10 cellular contexts compared by ENCODE assay signal in the genomic region with DNA sequence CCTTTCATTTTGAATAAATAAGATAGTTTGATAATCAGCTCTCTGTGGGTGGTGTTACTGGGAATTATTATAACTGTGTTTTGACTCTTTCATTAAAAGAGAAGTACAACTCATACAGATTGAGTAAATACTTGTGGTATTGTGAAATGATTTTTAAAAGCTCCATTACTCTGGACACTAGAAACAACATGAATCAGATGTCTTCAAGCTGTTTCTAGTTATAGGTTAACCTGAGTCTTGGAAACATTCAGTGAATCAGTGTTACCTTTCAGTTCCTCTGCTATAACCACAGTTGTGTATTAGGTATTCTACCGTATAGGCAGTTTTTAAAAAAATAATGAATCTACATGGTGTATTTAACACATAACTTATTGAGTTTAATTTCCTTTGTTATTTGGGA.
DNase-seq lines count a peak whose midpoint lies in the region; ATAC-seq and TF ChIP-seq lines count a peak whose summit lies in the region.
"Had no signal": no experiment of that assay in that cellular context is flagged by ENCODE, and none has a peak within 500 bp of the region (broad histone marks: within the 10 kb centered on the region; RNA-seq: fewer than 3 reads in every experiment).

No MANE protein-coding gene starts in this region.

- H3K27ac Mint-ChIP-seq in activated naive CD4-positive, alpha-beta T cell treated with anti-CD3 and anti-CD28 coated beads, Interleukin-2, amount 50 U/mL, for 24 hours, result peak overlapping the region; percentile 59
- H3K27ac Mint-ChIP-seq in central memory CD8-positive, alpha-beta T cell (ENCODE audit: low read depth), result peak overlapping the region; percentile 83
- peak overlapping the region in 1 of 7 donors; percentile 10 for H3K27ac Mint-ChIP-seq in CD14-positive monocyte

- peaks cover 0 to 14% (median 9%) of the 10 kb centered on the region in 4 donors for H3K4me1 ChIP-seq in upper lobe of left lung
- H3K4me1 ChIP-seq: testis had no signal

- peak overlapping the region in 2 of 4 donors; percentile 35 to 36 for H3K27ac ChIP-seq in upper lobe of left lung
- H3K27ac ChIP-seq: testis had no signal

- no peaks in the 10 kb centered on the region for H3K36me3 Mint-ChIP-seq in activated naive CD4-positive, alpha-beta T cell treated with anti-CD3 and anti-CD28 coated beads, Interleukin-2, amount 50 U/mL, for 24 hours
- H3K36me3 Mint-ChIP-seq in central memory CD8-positive, alpha-beta T cell (ENCODE audit: insufficient read depth), result peaks cover 11% of the 10 kb centered on the region
- no peaks in the 10 kb centered on the region for H3K36me3 Mint-ChIP-seq in CD14-positive monocyte

- 45 to 47% methylated on average over 1 of the region's 1 CpG for WGBS in upper lobe of left lung, 2 donors

- TF ChIP-seq POLR2A in upper lobe of left lung (IDR thresholded peaks at IDR 0.05), result no peak

- TF ChIP-seq CTCF in upper lobe of left lung (IDR thresholded peaks at IDR 0.05) (no peak), CD14-positive monocyte (IDR thresholded peaks at IDR 0.05) (no peak)

- H3K4me3 ChIP-seq in upper lobe of left lung, result no peak overlapping the region
- H3K4me3 ChIP-seq: testis had no signal

- H3K9me3 Mint-ChIP-seq in activated naive CD4-positive, alpha-beta T cell treated with anti-CD3 and anti-CD28 coated beads, Interleukin-2, amount 50 U/mL, for 24 hours, result no peaks in the 10 kb centered on the region
- no peaks in the 10 kb centered on the region for H3K9me3 Mint-ChIP-seq in central memory CD8-positive, alpha-beta T cell
- H3K9me3 Mint-ChIP-seq in CD14-positive monocyte, result peaks cover 0 to 1% (median 0%) of the 10 kb centered on the region in 7 donors

- no peaks in the 10 kb centered on the region for H3K27me3 Mint-ChIP-seq in activated naive CD4-positive, alpha-beta T cell treated with anti-CD3 and anti-CD28 coated beads, Interleukin-2, amount 50 U/mL, for 24 hours
- H3K27me3 Mint-ChIP-seq in central memory CD8-positive, alpha-beta T cell, result no peaks in the 10 kb centered on the region
- peaks cover 0 to 4% (median 0%) of the 10 kb centered on the region in 3 donors for H3K27me3 Mint-ChIP-seq in CD14-positive monocyte (ENCODE audit: low read depth in 3 of 3)

- H3K27me3 ChIP-seq in upper lobe of left lung, result no peaks in the 10 kb centered on the region
- H3K27me3 ChIP-seq: testis had no signal

- ATAC-seq in HG03159 (IDR thresholded peaks at IDR 0.05; ENCODE audit: unreplicated experiment), result peak; percentile 98
- no peak for ATAC-seq in central memory CD8-positive, alpha-beta T cell (replicated peaks; ENCODE audit: extremely low read depth, poor library complexity, severe bottlenecking)
- ATAC-seq in upper lobe of left lung (ENCODE audit: low FRiP score in 2 of 2), result peak; percentile 34 to 73
- ATAC-seq in left colon, result no peak

- intact Hi-C loops in CD14-positive monocyte (cut with micrococcal nuclease) (no loop called here), left colon (cut with DNase I, micrococcal nuclease) (no loop called here)

- H3K4me1 Mint-ChIP-seq in activated naive CD4-positive, alpha-beta T cell treated with anti-CD3 and anti-CD28 coated beads, Interleukin-2, amount 50 U/mL, for 24 hours, result peaks cover 68% of the 10 kb centered on the region
- peaks cover 37% of the 10 kb centered on the region for H3K4me1 Mint-ChIP-seq in central memory CD8-positive, alpha-beta T cell
- peaks cover 26% of the 10 kb centered on the region for H3K4me1 Mint-ChIP-seq in CD14-positive monocyte

- no peaks in the 10 kb centered on the region for H3K36me3 ChIP-seq in upper lobe of left lung

- H3K9me3 ChIP-seq in upper lobe of left lung, result no peaks in the 10 kb centered on the region
- H3K9me3 ChIP-seq: testis had no signal

- TF ChIP-seq EP300 in upper lobe of left lung (IDR thresholded peaks at IDR 0.05), result no peak

- no peak for DNase-seq in activated naive CD4-positive, alpha-beta T cell treated with anti-CD3 and anti-CD28 coated beads, Interleukin-2, amount 50 U/mL, for 16 hours
- DNase-seq in central memory CD8-positive, alpha-beta T cell (ENCODE audit: low spot score in 2 of 2), result no peak
- DNase-seq in upper lobe of left lung (no peak), NCI-H1417 treated with DMSO at 0.1 percent for 48 hours (lab: John Stamatoyannopoulos, UW) (no peak), CD14-positive monocyte (ENCODE audit: low spot score) (no peak), left colon (no peak)
- DNase-seq: activated CD8-positive, alpha-beta memory T cell treated with anti-CD3 and anti-CD28 coated beads, Interleukin-2, amount 50 U/mL, for 4 hours; testis had no signal

- H3K4me3 Mint-ChIP-seq in activated naive CD4-positive, alpha-beta T cell treated with anti-CD3 and anti-CD28 coated beads, Interleukin-2, amount 50 U/mL, for 24 hours, result peak overlapping the region; percentile 51
- H3K4me3 Mint-ChIP-seq in central memory CD8-positive, alpha-beta T cell, result peak overlapping the region; percentile 64
- peak overlapping the region in 1 of 2 donors; percentile 64 for H3K4me3 Mint-ChIP-seq in CD14-positive monocyte

Comparison
In these comparisons a context has a peak if more than half of its experiments do, and no peak if none do; other contexts are left out.
1. ATAC-seq: peak in HG03159 (single experiment) and upper lobe of left lung (2 of 2); none in central memory CD8-positive, alpha-beta T cell (single experiment) and left colon (single experiment).